In the genomic region with DNA sequence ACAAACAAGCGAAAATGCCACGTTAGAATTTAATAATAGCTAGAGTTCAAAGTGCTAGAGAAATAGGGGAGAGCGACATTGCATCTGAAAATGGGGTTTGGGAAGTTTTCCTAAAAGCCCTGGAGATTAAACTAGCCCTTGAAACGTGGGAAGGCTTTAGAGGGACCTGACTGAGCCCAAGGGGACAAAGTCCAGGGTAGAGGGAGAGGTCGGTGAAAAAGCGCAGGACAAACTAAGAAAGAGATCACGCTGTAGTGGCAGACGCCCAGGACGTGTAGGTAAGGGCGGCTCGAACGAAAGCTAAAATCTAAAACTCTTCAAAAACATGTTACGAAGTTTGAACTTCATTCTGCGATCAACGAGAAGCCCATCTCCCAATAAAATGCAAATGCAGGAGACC, we compare ENCODE assay signal across 1 cellular context.
TF ChIP-seq lines count a peak whose summit lies in the region.

No MANE protein-coding gene starts in this region.

TF ChIP-seq in HepG2, 621 proteins besides CTCF, POLR2A, EP300 and RAD21:
- TF ChIP-seq RORA (CRISPR knock-in tag; IDR thresholded peaks at IDR 0.05), result no peak
- TF ChIP-seq MTF2 (CRISPR knock-in tag; IDR thresholded peaks at IDR 0.05; ENCODE audit: borderline replicate concordance), result no peak
- TF ChIP-seq HNF4A (CRISPR knock-in tag; IDR thresholded peaks at IDR 0.05), result peak; percentile 68
- peak; percentile 45; the same call in 1 of the 2 replicates for TF ChIP-seq NCOR1 (IDR thresholded peaks at IDR 0.05; ENCODE audit: borderline replicate concordance, low read length)
- 0 out of 2 replicates have a peak, but pooled peaks have one; percentile 21 for TF ChIP-seq POLR2AphosphoS5 (IDR thresholded peaks at IDR 0.05; ENCODE audit: low read depth, low read length)
- TF ChIP-seq HNF4G (IDR thresholded peaks at IDR 0.05; ENCODE audit: borderline replicate concordance, low read depth, low read length), result peak; percentile 19; the same call in 1 of the 2 replicates
- TF ChIP-seq HNF4G (CRISPR knock-in tag; IDR thresholded peaks at IDR 0.05; ENCODE audit: borderline replicate concordance, low read depth), result no peak
- TF ChIP-seq, protein P1, sequence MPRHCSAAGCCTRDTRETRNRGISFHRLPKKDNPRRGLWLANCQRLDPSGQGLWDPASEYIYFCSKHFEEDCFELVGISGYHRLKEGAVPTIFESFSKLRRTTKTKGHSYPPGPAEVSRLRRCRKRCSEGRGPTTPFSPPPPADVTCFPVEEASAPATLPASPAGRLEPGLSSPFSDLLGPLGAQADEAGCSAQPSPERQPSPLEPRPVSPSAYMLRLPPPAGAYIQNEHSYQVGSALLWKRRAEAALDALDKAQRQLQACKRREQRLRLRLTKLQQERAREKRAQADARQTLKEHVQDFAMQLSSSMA (CRISPR knock-in tag; IDR thresholded peaks at IDR 0.05), result no peak
- TF ChIP-seq SAP130 (CRISPR knock-in tag; IDR thresholded peaks at IDR 0.05; ENCODE audit: low read depth), result 0 out of 2 replicates have a peak, but pooled peaks have one; percentile 16
- TF ChIP-seq RFXAP (CRISPR knock-in tag; IDR thresholded peaks at IDR 0.05; ENCODE audit: borderline replicate concordance), result no peak
- TF ChIP-seq, protein P2, sequence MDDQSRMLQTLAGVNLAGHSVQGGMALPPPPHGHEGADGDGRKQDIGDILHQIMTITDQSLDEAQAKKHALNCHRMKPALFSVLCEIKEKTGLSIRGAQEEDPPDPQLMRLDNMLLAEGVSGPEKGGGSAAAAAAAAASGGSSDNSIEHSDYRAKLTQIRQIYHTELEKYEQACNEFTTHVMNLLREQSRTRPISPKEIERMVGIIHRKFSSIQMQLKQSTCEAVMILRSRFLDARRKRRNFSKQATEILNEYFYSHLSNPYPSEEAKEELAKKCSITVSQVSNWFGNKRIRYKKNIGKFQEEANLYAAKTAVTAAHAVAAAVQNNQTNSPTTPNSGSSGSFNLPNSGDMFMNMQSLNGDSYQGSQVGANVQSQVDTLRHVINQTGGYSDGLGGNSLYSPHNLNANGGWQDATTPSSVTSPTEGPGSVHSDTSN (CRISPR knock-in tag; IDR thresholded peaks at IDR 0.05; ENCODE audit: borderline replicate concordance), result no peak
